Comparison of ENCODE assay signal across 10 cellular contexts in genomic region chr18:55264108-55264507, GRCh38.
A peak's percentile ranks its signal among the peaks of the same experiment; 100 is the strongest.
DNase-seq lines count a peak whose midpoint lies in the region; ATAC-seq and TF ChIP-seq lines count a peak whose summit lies in the region.
"Had no signal": no experiment of that assay in that cellular context is flagged by ENCODE, and none has a peak within 500 bp of the region (broad histone marks: within the 10 kb centered on the region; RNA-seq: fewer than 3 reads in every experiment).

No MANE protein-coding gene starts in this region.

- H3K4me2 ChIP-seq in mammary epithelial cell (ENCODE audit: insufficient read depth, low read depth, low read length): peak overlapping the region; percentile 13

- peak; percentile 36 for DNase-seq in mammary epithelial cell
- DNase-seq in breast epithelium (ENCODE audit: low spot score in 2 of 2): no peak
- peak; percentile 57 for DNase-seq in astrocyte of the hippocampus (ENCODE audit: low read depth, low spot score)
- DNase-seq in kidney glomerular epithelial cell (lab: John Stamatoyannopoulos, UW): peak; percentile 57
- DNase-seq in thyroid gland: peak; percentile 41 to 43
- DNase-seq in aorta: no peak
- DNase-seq in activated naive CD4-positive, alpha-beta T cell treated with Interleukin-2 at 50 U/mL for 16 hours: no peak
- DNase-seq: KG1 had no signal

- ATAC-seq in aorta (ENCODE audit: low FRiP score) (no peak), HG02798 (IDR thresholded peaks at IDR 0.05; ENCODE audit: poor library complexity, unreplicated experiment) (no peak)

- dilution Hi-C loops in mammary epithelial cell (cut with HindIII; ENCODE audit: low sequenced_read_pairs): no loop called here

- H2AFZ ChIP-seq in mammary epithelial cell (ENCODE audit: low read depth, low read length): peak overlapping the region; percentile 8

- H4K20me1 ChIP-seq in mammary epithelial cell (ENCODE audit: insufficient read depth, low read length): no peaks in the 10 kb centered on the region

- no peak overlapping the region for H3K27ac ChIP-seq in mammary epithelial cell (ENCODE audit: insufficient read depth, low read depth, low read length)
- no peak overlapping the region for H3K27ac ChIP-seq in breast epithelium
- peak overlapping the region; percentile 54 to 67 (median 59) for H3K27ac ChIP-seq in thyroid gland
- no peak overlapping the region for H3K27ac ChIP-seq in aorta (ENCODE audit: low read depth in 1 of 2, low read length in 2 of 2)

- in situ Hi-C loops in mammary epithelial cell (cut with MboI; ENCODE audit: low sequenced_read_pairs in 2 of 2): no loop called here

- H3K36me3 ChIP-seq in mammary epithelial cell (ENCODE audit: insufficient read depth, low read length): no peaks in the 10 kb centered on the region
- no peaks in the 10 kb centered on the region for H3K36me3 ChIP-seq in breast epithelium
- H3K36me3 ChIP-seq in thyroid gland: peaks cover 0 to 3% of the 10 kb centered on the region in 2 donors
- H3K36me3 ChIP-seq in aorta (ENCODE audit: control insufficient read depth in 1 of 2, insufficient read depth in 2 of 2, low read length in 1 of 2): peaks cover 4 to 5% of the 10 kb centered on the region in 2 donors

- no peaks in the 10 kb centered on the region for H3K27me3 ChIP-seq in mammary epithelial cell (ENCODE audit: insufficient read depth, low read length)
- H3K27me3 ChIP-seq in breast epithelium: no peaks in the 10 kb centered on the region
- no peaks in the 10 kb centered on the region for H3K27me3 ChIP-seq in thyroid gland
- H3K27me3 ChIP-seq in aorta (ENCODE audit: control insufficient read depth in 1 of 2, insufficient read depth in 2 of 2, low read length in 1 of 2): no peaks in the 10 kb centered on the region

- BruUV-seq in mammary epithelial cell (replicated peaks; lab: Mats Ljungman, UMichigan): no TSS peak

- no peak for TF ChIP-seq CTCF in mammary epithelial cell (conservative IDR thresholded peaks at IDR 0.05 in 1 of 2, IDR thresholded peaks at IDR 0.05 in 1 of 2; ENCODE audit: extremely low read depth in 1 of 2, insufficient read depth in 1 of 2, low read depth in 1 of 2, low read length in 2 of 2)
- TF ChIP-seq CTCF in breast epithelium (IDR thresholded peaks at IDR 0.05): no peak
- TF ChIP-seq CTCF in thyroid gland (IDR thresholded peaks at IDR 0.05): no peak

- H3K9me3 ChIP-seq in mammary epithelial cell (replicated peaks; ENCODE audit: insufficient read depth, low read length): no peaks in the 10 kb centered on the region
- H3K9me3 ChIP-seq in breast epithelium: no peaks in the 10 kb centered on the region
- H3K9me3 ChIP-seq in thyroid gland: no peaks in the 10 kb centered on the region
- no peaks in the 10 kb centered on the region for H3K9me3 ChIP-seq in aorta (ENCODE audit: control insufficient read depth, low read length)

- H3K4me1 ChIP-seq in mammary epithelial cell (ENCODE audit: insufficient read depth, low read length) (peaks cover 31% of the 10 kb centered on the region), breast epithelium (peaks cover 0 to 5% of the 10 kb centered on the region in 2 donors), thyroid gland (peaks cover 16 to 18% of the 10 kb centered on the region in 2 donors), aorta (ENCODE audit: control insufficient read depth in 1 of 2, insufficient read depth in 2 of 2, low read length in 2 of 2) (peaks cover 0 to 4% of the 10 kb centered on the region in 2 donors)

- TF ChIP-seq POLR2A in breast epithelium (IDR thresholded peaks at IDR 0.05): no peak
- TF ChIP-seq POLR2A in thyroid gland (IDR thresholded peaks at IDR 0.05): no peak

- no peak overlapping the region for H3K9ac ChIP-seq in mammary epithelial cell (ENCODE audit: insufficient read depth, low read length)

- H3K79me2 ChIP-seq in mammary epithelial cell (ENCODE audit: insufficient read depth, low read length): no peaks in the 10 kb centered on the region

- CTCF ChIA-PET in mammary epithelial cell (lab: Charles Lee; ENCODE audit: low non-redundant PET): no interaction called here

- intact Hi-C loops in mammary epithelial cell (cut with micrococcal nuclease) (no loop called here), breast epithelium (cut with DNase I; ENCODE audit: low total_unique reads) (no loop called here), thyroid gland (cut with DNase I) (no loop called here), aorta (cut with DNase I) (no loop called here)

- WGBS in mammary epithelial cell (ENCODE audit: low coverage, missing lambda C conversion rate): 14% methylated on average over 3 of the region's 3 CpGs
- WGBS in thyroid gland, 2 donors: 16 to 26% methylated on average over 3 of the region's 3 CpGs
- 5% methylated on average over 3 of the region's 3 CpGs for WGBS in aorta, 2 donors

- H3K4me3 ChIP-seq in mammary epithelial cell (replicated peaks in 1 of 3; ENCODE audit: insufficient read depth in 1 of 3, low read depth in 2 of 3, low read length in 3 of 3) (no peak overlapping the region), breast epithelium (no peak overlapping the region), thyroid gland (replicated peaks in 1 of 3) (no peak overlapping the region), aorta (ENCODE audit: low read length in 2 of 2) (no peak overlapping the region)
- H3K4me3 ChIP-seq: skin epidermis had no signal

Comparison
In these comparisons a context has a peak if more than half of its experiments do, and no peak if none do; other contexts are left out.
1. DNase-seq: peak in mammary epithelial cell (single experiment), astrocyte of the hippocampus (single experiment), kidney glomerular epithelial cell (single experiment) and thyroid gland (2 of 2); none in breast epithelium (0 of 2), aorta (0 of 2) and activated naive CD4-positive, alpha-beta T cell treated with Interleukin-2 at 50 U/mL for 16 hours (single experiment).
2. H3K27ac ChIP-seq: peak in thyroid gland (3 of 3); none in mammary epithelial cell (single experiment), breast epithelium (0 of 2) and aorta (0 of 2).